ENCODE assay signal across 9 cellular contexts in genomic region chr22:27100789-27101188, GRCh38.
DNase-seq lines count a peak whose midpoint lies in the region; ATAC-seq, FAIRE-seq and TF ChIP-seq lines count a peak whose summit lies in the region.
"Had no signal": no experiment of that assay in that cellular context is flagged by ENCODE, and none has a peak within 500 bp of the region (broad histone marks: within the 10 kb centered on the region; RNA-seq: fewer than 3 reads in every experiment).

No MANE protein-coding gene starts in this region.

- peak; percentile 55 for DNase-seq in A172 (ENCODE audit: low spot score)
- peak; percentile 56 for DNase-seq in HT1080 (ENCODE audit: low read depth)
- peak; percentile 94 for DNase-seq in astrocyte of the hippocampus (ENCODE audit: low read depth, low spot score)
- peak; percentile 98 for DNase-seq in left kidney (ENCODE audit: low read depth, low spot score)
- no peak for DNase-seq in DMS79 (lab: John Stamatoyannopoulos, UW)
- DNase-seq in H54 (ENCODE audit: insufficient read length, low spot score) = no peak
- no peak for DNase-seq in medulla oblongata (ENCODE audit: extremely low spot score)
- DNase-seq: stimulated activated CD4-positive, alpha-beta T cell treated with anti-CD3 and anti-CD28 coated beads, Interleukin-1b, Interleukin-23, amount 100 ng/mL, for 48 hours had no signal

- TF ChIP-seq POLR2A in H54 (IDR thresholded peaks at IDR 0.05; ENCODE audit: low read depth, low read length) = no peak

- ATAC-seq in GM18858 (IDR thresholded peaks at IDR 0.05; ENCODE audit: unreplicated experiment) = no peak

- FAIRE-seq in H54 (lab: Jason Lieb, UNC) = no peak

Comparison
In these comparisons a context has a peak if more than half of its experiments do, and no peak if none do; other contexts are left out.
1. DNase-seq: peak in A172 (single experiment), HT1080 (single experiment), astrocyte of the hippocampus (single experiment) and left kidney (single experiment); none in DMS79 (single experiment), H54 (single experiment) and medulla oblongata (single experiment).